In genomic region chr18:23226930-23227728, GRCh38 we compare ENCODE assay signal across 9 cellular contexts.
DNase-seq lines count a peak whose midpoint lies in the region; ATAC-seq and TF ChIP-seq lines count a peak whose summit lies in the region.
"Had no signal": no experiment of that assay in that cellular context is flagged by ENCODE, and none has a peak within 500 bp of the region (broad histone marks: within the 10 kb centered on the region; RNA-seq: fewer than 3 reads in every experiment).

No MANE protein-coding gene starts in this region.

- intact Hi-C loops in OCI-LY7 (cut with micrococcal nuclease; ENCODE audit: unreplicated experiment) (loop anchor here (5.0 kb wide), 1 partner anchor 295 kb away; the partner anchor contains the start of gene RBBP8), esophagus squamous epithelium (cut with DNase I) (no loop called here)

- peak overlapping the region in 5 of 8 donors; percentile 5 to 61 (median 29) for H3K27ac Mint-ChIP-seq in CD8-positive, alpha-beta memory T cell
- H3K27ac Mint-ChIP-seq in stimulated activated naive CD8-positive, alpha-beta T cell treated with anti-CD3 and anti-CD28 coated beads, Interleukin-15, amount 100 ng/mL, for 72 hours: peak overlapping the region in 1 of 2 donors; percentile 20

- H3K27ac ChIP-seq in CD8-positive, alpha-beta memory T cell (ENCODE audit: low read depth, low read length): no peak overlapping the region
- peak overlapping the region; percentile 100 for H3K27ac ChIP-seq in OCI-LY7 (ENCODE audit: low read depth, low read length, poor library complexity, severe bottlenecking)
- peak overlapping the region; percentile 51 to 82 (median 70) for H3K27ac ChIP-seq in esophagus squamous epithelium

- no peaks in the 10 kb centered on the region for H3K36me3 ChIP-seq in CD8-positive, alpha-beta memory T cell (ENCODE audit: insufficient read depth, low read length)
- no peaks in the 10 kb centered on the region; the same call in 1 of the 2 replicates for H3K36me3 ChIP-seq in OCI-LY7 (ENCODE audit: insufficient read depth, low read length)
- H3K36me3 ChIP-seq in esophagus squamous epithelium: no peaks in the 10 kb centered on the region

- 62 to 68% methylated on average over 11 of the region's 11 CpGs for WGBS in esophagus squamous epithelium, 2 donors

- H3K9me3 ChIP-seq in CD8-positive, alpha-beta memory T cell (ENCODE audit: low read length): no peaks in the 10 kb centered on the region
- H3K9me3 ChIP-seq in OCI-LY7 (ENCODE audit: low read length): no peaks in the 10 kb centered on the region
- H3K9me3 ChIP-seq in esophagus squamous epithelium: no peaks in the 10 kb centered on the region

- no peaks in the 10 kb centered on the region for H4K20me1 ChIP-seq in OCI-LY7 (ENCODE audit: insufficient read depth, low read length)

- BruUV-seq in OCI-LY7 (replicated peaks; lab: Mats Ljungman, UMichigan): no TSS peak

- H2AFZ ChIP-seq in OCI-LY7 (ENCODE audit: low read length): peak overlapping the region; percentile 2; the same call in 1 of the 2 replicates

- CTCF ChIA-PET in CD8-positive, alpha-beta memory T cell (lab: Charles Lee): interaction anchor here (0.8 to 2.0 kb wide), 3 partner anchors 10 to 24 kb away, joined by 3 to 4 read pairs (median 4); no protein-coding TSS in a partner anchor
- CTCF ChIA-PET in OCI-LY7 (lab: Charles Lee; ENCODE audit: unreplicated experiment): interaction anchor here (0.5 to 1.6 kb wide), 4 partner anchors 10 to 93 kb away, joined by 3 to 7 read pairs (median 4); no protein-coding TSS in a partner anchor

- no peak for TF ChIP-seq POLR2A in esophagus squamous epithelium (IDR thresholded peaks at IDR 0.05)

- H3K4me2 ChIP-seq in OCI-LY7 (ENCODE audit: low read length): peak overlapping the region; percentile 78

- H3K27me3 Mint-ChIP-seq in CD8-positive, alpha-beta memory T cell: peaks cover 0 to 2% of the 10 kb centered on the region in 2 donors
- H3K27me3 Mint-ChIP-seq in stimulated activated naive CD8-positive, alpha-beta T cell treated with anti-CD3 and anti-CD28 coated beads, Interleukin-15, amount 100 ng/mL, for 72 hours: no peaks in the 10 kb centered on the region

- H3K9me2 ChIP-seq in OCI-LY7 (ENCODE audit: insufficient read depth, low read length): no peaks in the 10 kb centered on the region

- POLR2A ChIA-PET in CD8-positive, alpha-beta memory T cell (lab: Charles Lee): no interaction called here
- POLR2A ChIA-PET in OCI-LY7 (lab: Charles Lee): interaction anchor here (0.6 to 8.0 kb wide), 13 partner anchors 8 to 93 kb away, joined by 3 to 163 read pairs (median 4); partner anchors contain the start of gene CABLES1

- peaks cover 13% of the 10 kb centered on the region for H3K4me1 ChIP-seq in CD8-positive, alpha-beta memory T cell (ENCODE audit: insufficient read depth, low read length)
- peaks cover 93% of the 10 kb centered on the region for H3K4me1 ChIP-seq in OCI-LY7 (ENCODE audit: insufficient read depth, low read length, poor library complexity, severe bottlenecking)
- peaks cover 24 to 82% (median 62%) of the 10 kb centered on the region in 3 donors for H3K4me1 ChIP-seq in esophagus squamous epithelium

- TF ChIP-seq CTCF in OCI-LY7 (conservative IDR thresholded peaks at IDR 0.05; ENCODE audit: low read length) (no peak), esophagus squamous epithelium (IDR thresholded peaks at IDR 0.05) (no peak), GM10266 (IDR thresholded peaks at IDR 0.05; ENCODE audit: control insufficient read depth, insufficient read depth, low read depth, missing control alignments) (no peak)

- no peaks in the 10 kb centered on the region for H3K79me2 ChIP-seq in OCI-LY7 (ENCODE audit: insufficient read depth, low read depth, low read length)

- no peak for ATAC-seq in stimulated activated naive CD8-positive, alpha-beta T cell treated with anti-CD3 and anti-CD28 coated beads, Interleukin-15, amount 100 ng/mL, for 72 hours

- H3K9me3 Mint-ChIP-seq in CD8-positive, alpha-beta memory T cell: no peaks in the 10 kb centered on the region
- H3K9me3 Mint-ChIP-seq in stimulated activated naive CD8-positive, alpha-beta T cell treated with anti-CD3 and anti-CD28 coated beads, Interleukin-15, amount 100 ng/mL, for 72 hours: peaks cover 0 to 10% of the 10 kb centered on the region in 2 donors

- no peaks in the 10 kb centered on the region for H3K27me3 ChIP-seq in CD8-positive, alpha-beta memory T cell (ENCODE audit: insufficient read depth, low read length, poor library complexity, severe bottlenecking)
- H3K27me3 ChIP-seq in esophagus squamous epithelium: no peaks in the 10 kb centered on the region

- no peak overlapping the region for H3K4me3 Mint-ChIP-seq in CD8-positive, alpha-beta memory T cell
- no peak overlapping the region for H3K4me3 Mint-ChIP-seq in stimulated activated naive CD8-positive, alpha-beta T cell treated with anti-CD3 and anti-CD28 coated beads, Interleukin-15, amount 100 ng/mL, for 72 hours

- peak in 1 of 5 donors; percentile 25 for DNase-seq in CD8-positive, alpha-beta memory T cell
- DNase-seq in OCI-LY7 (ENCODE audit: low spot score) (no peak), esophagus squamous epithelium (lab: John Stamatoyannopoulos, UW) (no peak), occipital lobe (lab: John Stamatoyannopoulos, UW) (peak; percentile 21), GM10266 (ENCODE audit: extremely low spot score) (no peak), NCI-H446 treated with DMSO at 0.1 percent for 48 hours (lab: John Stamatoyannopoulos, UW) (no peak), activated gamma-delta T cell treated with Interleukin-2 at 50 U/mL for 16 hours (no peak)
- no peak for DNase-seq in stimulated activated naive CD8-positive, alpha-beta T cell treated with anti-CD3 and anti-CD28 coated beads, Interleukin-15, amount 100 ng/mL, for 72 hours
- DNase-seq: activated gamma-delta T cell had no signal

- H3K36me3 Mint-ChIP-seq in CD8-positive, alpha-beta memory T cell: no peaks in the 10 kb centered on the region

- no peak overlapping the region for H3K4me3 ChIP-seq in CD8-positive, alpha-beta memory T cell (ENCODE audit: low read length)
- H3K4me3 ChIP-seq in OCI-LY7 (ENCODE audit: low read depth, low read length, poor library complexity, severe bottlenecking) (peak overlapping the region; percentile 40), esophagus squamous epithelium (no peak overlapping the region)

- H3K4me1 Mint-ChIP-seq in CD8-positive, alpha-beta memory T cell: peaks cover 12 to 34% (median 15%) of the 10 kb centered on the region in 3 donors
- H3K4me1 Mint-ChIP-seq in stimulated activated naive CD8-positive, alpha-beta T cell treated with anti-CD3 and anti-CD28 coated beads, Interleukin-15, amount 100 ng/mL, for 72 hours: peaks cover 70% of the 10 kb centered on the region
